13 cellular contexts compared by ENCODE assay signal in the genomic region with DNA sequence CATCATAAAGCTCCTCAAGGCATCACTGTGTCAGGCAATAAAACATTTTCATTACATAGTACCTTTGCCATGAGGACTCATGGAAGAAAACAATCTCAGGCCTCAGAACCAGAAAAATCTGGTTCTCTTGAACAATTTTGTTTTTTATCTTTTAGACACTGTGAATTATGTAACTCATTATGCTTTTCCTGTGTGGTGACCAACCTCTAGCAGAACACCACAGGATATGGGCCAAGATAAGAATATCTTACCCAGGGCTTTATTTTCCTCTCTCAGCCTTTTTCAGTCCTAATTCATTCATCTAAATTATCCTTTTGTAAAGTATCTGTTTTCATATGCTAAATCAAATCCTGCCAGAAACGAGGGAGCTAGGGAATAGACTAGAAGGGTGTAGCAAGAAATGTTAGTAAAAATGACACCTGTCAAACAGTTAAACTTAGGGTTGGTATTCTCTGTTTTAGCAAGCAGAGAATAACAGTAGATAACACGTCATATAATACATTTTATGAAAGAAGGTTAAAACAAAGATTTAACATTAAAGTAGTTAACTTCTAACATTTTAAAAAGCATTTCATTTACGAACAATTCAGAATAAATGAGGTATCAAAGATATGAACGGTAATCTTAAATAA.
A peak's percentile ranks its signal among the peaks of the same experiment; 100 is the strongest.
DNase-seq lines count a peak whose midpoint lies in the region; ATAC-seq and TF ChIP-seq lines count a peak whose summit lies in the region.
"Had no signal": no experiment of that assay in that cellular context is flagged by ENCODE, and none has a peak within 500 bp of the region (broad histone marks: within the 10 kb centered on the region; RNA-seq: fewer than 3 reads in every experiment).

No MANE protein-coding gene starts in this region.

- no peaks in the 10 kb centered on the region for H4K20me1 ChIP-seq in SK-N-SH (ENCODE audit: insufficient read depth)
- no peaks in the 10 kb centered on the region for H4K20me1 ChIP-seq in Loucy (ENCODE audit: insufficient read depth, low read length, poor library complexity, severe bottlenecking)
- no peaks in the 10 kb centered on the region for H4K20me1 ChIP-seq in neural progenitor cell (ENCODE audit: low read depth)

- TF ChIP-seq RAD21 in SK-N-SH (IDR thresholded peaks at IDR 0.05; ENCODE audit: low read length): no peak

- no peaks in the 10 kb centered on the region for H3K27me3 ChIP-seq in SK-N-SH (ENCODE audit: insufficient read depth)
- H3K27me3 ChIP-seq in Loucy (ENCODE audit: insufficient read depth, low read length, poor library complexity, severe bottlenecking): no peaks in the 10 kb centered on the region
- H3K27me3 ChIP-seq in brain microvascular endothelial cell (replicated peaks): no peaks in the 10 kb centered on the region
- H3K27me3 ChIP-seq in neural progenitor cell: no peaks in the 10 kb centered on the region

- in situ Hi-C loops in brain microvascular endothelial cell (cut with HindIII; ENCODE audit: low pct_ligation_motif_present, low sequenced_read_pairs): no loop called here

- H3K27me3 Mint-ChIP-seq in neural progenitor cell (ENCODE audit: insufficient read depth, low read depth) (no peaks in the 10 kb centered on the region), WTC11 (ENCODE audit: low read depth) (no peaks in the 10 kb centered on the region)

- no peak overlapping the region for H3K9ac ChIP-seq in SK-N-SH
- H3K9ac ChIP-seq in Loucy (ENCODE audit: low read depth, low read length, poor library complexity, severe bottlenecking): no peak overlapping the region
- peak overlapping the region; percentile 14 for H3K9ac ChIP-seq in neural progenitor cell

- no peaks in the 10 kb centered on the region for H3K9me3 ChIP-seq in SK-N-SH
- no peaks in the 10 kb centered on the region for H3K9me3 ChIP-seq in Loucy (ENCODE audit: insufficient read depth, low read depth, low read length)
- no peaks in the 10 kb centered on the region for H3K9me3 ChIP-seq in neural progenitor cell (ENCODE audit: low read depth)

- H3K27ac ChIP-seq in SK-N-SH (ENCODE audit: low read depth in 2 of 2, low read length in 1 of 2) (peak overlapping the region in 1 of 2 experiments; percentile 11; a peak in 1 of 4 replicates), brain microvascular endothelial cell (no peak overlapping the region), neural progenitor cell (no peak overlapping the region)

- TF ChIP-seq CTCF in SK-N-SH (IDR thresholded peaks at IDR 0.05): no peak
- no peak for TF ChIP-seq CTCF in Loucy (conservative IDR thresholded peaks at IDR 0.05; ENCODE audit: low read length)
- no peak for TF ChIP-seq CTCF in brain microvascular endothelial cell (IDR thresholded peaks at IDR 0.05; ENCODE audit: low read depth, low read length, missing control alignments)
- no peak for TF ChIP-seq CTCF in neural progenitor cell (IDR thresholded peaks at IDR 0.05)
- no peak for TF ChIP-seq CTCF in WTC11 (IDR thresholded peaks at IDR 0.05)

- no peak overlapping the region for H3K4me2 ChIP-seq in SK-N-SH
- H3K4me2 ChIP-seq in Loucy (ENCODE audit: low read depth, low read length, poor library complexity, severe bottlenecking): peak overlapping the region; percentile 34
- no peak overlapping the region for H3K4me2 ChIP-seq in neural progenitor cell

- H3K36me3 Mint-ChIP-seq in neural progenitor cell: peaks cover under 1% of the 10 kb centered on the region
- no peaks in the 10 kb centered on the region; the same call in 1 of the 2 replicates for H3K36me3 Mint-ChIP-seq in WTC11

- no peaks in the 10 kb centered on the region for H3F3A ChIP-seq in SK-N-SH (replicated peaks; ENCODE audit: insufficient read depth)
- H3F3A ChIP-seq in Loucy (ENCODE audit: low read depth): peaks cover 2% of the 10 kb centered on the region; the same call in 1 of the 2 replicates
- no peaks in the 10 kb centered on the region for H3F3A ChIP-seq in neural progenitor cell (ENCODE audit: low read depth)

- CTCF ChIA-PET in SK-N-SH (lab: Yijun Ruan, JAX) (interaction anchor here (0.9 kb wide), 1 partner anchor 28 kb away, joined by 3 read pairs; no protein-coding TSS in a partner anchor), WTC11 (lab: Charles Lee) (interaction anchor here (1.2 kb wide), 1 partner anchor 99 kb away, joined by 4 read pairs; no protein-coding TSS in a partner anchor)

- H3K4me3 ChIP-seq in SK-N-SH (ENCODE audit: low read depth in 2 of 2, low read length in 1 of 2) (no peak overlapping the region), Loucy (ENCODE audit: low read length, poor library complexity, severe bottlenecking) (no peak overlapping the region), brain microvascular endothelial cell (ENCODE audit: low read depth, low read length) (no peak overlapping the region), neural progenitor cell (no peak overlapping the region)

- no peak overlapping the region for H3K4me3 Mint-ChIP-seq in neural progenitor cell
- H3K4me3 Mint-ChIP-seq in WTC11: no peak overlapping the region
- H3K4me3 Mint-ChIP-seq: nephron progenitor cell had no signal

- ATAC-seq in SK-N-SH treated with all-trans-retinoic acid at 6 μM for 48 hours (no peak), GM21576 (IDR thresholded peaks at IDR 0.05; ENCODE audit: unreplicated experiment) (no peak), WTC11 (no peak)

- H3K4me1 ChIP-seq in SK-N-SH (ENCODE audit: control insufficient read depth in 1 of 2, insufficient read depth in 2 of 2, low read depth in 1 of 2, low read length in 1 of 2): no peaks in the 10 kb centered on the region; a peak in 1 of 4 replicates
- H3K4me1 ChIP-seq in Loucy (ENCODE audit: insufficient read depth, low read length, poor library complexity, severe bottlenecking): peaks cover 24% of the 10 kb centered on the region
- no peaks in the 10 kb centered on the region for H3K4me1 ChIP-seq in neural progenitor cell

- no peak overlapping the region for H3K27ac Mint-ChIP-seq in neural progenitor cell
- no peak overlapping the region for H3K27ac Mint-ChIP-seq in WTC11
- H3K27ac Mint-ChIP-seq: nephron progenitor cell had no signal

- no peaks in the 10 kb centered on the region for H3K9me3 Mint-ChIP-seq in neural progenitor cell
- no peaks in the 10 kb centered on the region for H3K9me3 Mint-ChIP-seq in WTC11
- H3K9me3 Mint-ChIP-seq: nephron progenitor cell had no signal

- intact Hi-C loops in posterior vena cava (cut with DNase I): no loop called here

- H2AFZ ChIP-seq in SK-N-SH (ENCODE audit: low read depth) (no peak overlapping the region), Loucy (ENCODE audit: low read length) (no peak overlapping the region), neural progenitor cell (replicated peaks) (no peak overlapping the region)

- no peaks in the 10 kb centered on the region for H3K9me2 ChIP-seq in SK-N-SH
- H3K9me2 ChIP-seq in Loucy (replicated peaks; ENCODE audit: low read depth, low read length): no peaks in the 10 kb centered on the region

- no peaks in the 10 kb centered on the region for H3K4me1 Mint-ChIP-seq in neural progenitor cell
- peaks cover 5% of the 10 kb centered on the region for H3K4me1 Mint-ChIP-seq in WTC11
- H3K4me1 Mint-ChIP-seq: nephron progenitor cell had no signal

- WGBS in SK-N-SH (ENCODE audit: low lambda C conversion rate): 85% methylated on average over 4 of the region's 4 CpGs

- TF ChIP-seq EP300 in SK-N-SH (IDR thresholded peaks at IDR 0.05; ENCODE audit: borderline replicate concordance in 1 of 2, low read depth in 1 of 2, low read length in 1 of 2): no peak

- H3K36me3 ChIP-seq in SK-N-SH (replicated peaks in 1 of 2; ENCODE audit: control insufficient read depth in 1 of 2, insufficient read depth in 2 of 2, low read length in 1 of 2) (peaks cover 36 to 55% of the 10 kb centered on the region in 2 experiments), Loucy (ENCODE audit: insufficient read depth, low read length) (no peaks in the 10 kb centered on the region; the same call in 1 of the 2 replicates), brain microvascular endothelial cell (replicated peaks) (peaks cover 24% of the 10 kb centered on the region), neural progenitor cell (peaks cover 13% of the 10 kb centered on the region)

- POLR2A ChIA-PET in SK-N-SH (lab: Yijun Ruan, JAX): no interaction called here
- POLR2A ChIA-PET in WTC11 (lab: Charles Lee): no interaction called here

- DNase-seq in SK-N-SH: peak; percentile 30
- peak; percentile 37 for DNase-seq in brain microvascular endothelial cell
- no peak for DNase-seq in neural progenitor cell (ENCODE audit: low spot score)
- no peak for DNase-seq in posterior vena cava (ENCODE audit: low spot score)
- no peak for DNase-seq in WTC11 (ENCODE audit: low spot score)
- DNase-seq: 8988T; activated CD4-positive, alpha-beta T cell treated with anti-CD3 and anti-CD28 coated beads, Interleukin-2, amount 50 U/mL, for 1 hour; MV-4-11; NCI-H510A; nephron progenitor cell had no signal

- no peaks in the 10 kb centered on the region for H3K79me2 ChIP-seq in SK-N-SH (ENCODE audit: insufficient read depth)
- H3K79me2 ChIP-seq in Loucy (ENCODE audit: insufficient read depth, low read length): no peaks in the 10 kb centered on the region
- no peaks in the 10 kb centered on the region for H3K79me2 ChIP-seq in neural progenitor cell (ENCODE audit: low read depth)

TF ChIP-seq in SK-N-SH, 30 proteins besides CTCF, POLR2A, EP300 and RAD21 (continues in another document):
- TF ChIP-seq NRF1 (IDR thresholded peaks at IDR 0.05; ENCODE audit: low read depth, low read length) (no peak), RXRA (IDR thresholded peaks at IDR 0.05; ENCODE audit: borderline replicate concordance, low read depth) (no peak), GABPA (IDR thresholded peaks at IDR 0.05; ENCODE audit: low read depth) (no peak), TEAD4 (IDR thresholded peaks at IDR 0.05; ENCODE audit: borderline replicate concordance, insufficient read depth) (no peak), FOSL2 (IDR thresholded peaks at IDR 0.05; ENCODE audit: borderline replicate concordance, low read depth) (no peak)

TF ChIP-seq in SK-N-SH treated with all-trans-retinoic acid at 6 μM for 48 hours, 23 proteins besides CTCF, POLR2A, EP300 and RAD21 (continues in another document):
- no peak for TF ChIP-seq ZNF70 (CRISPR knock-in tag; IDR thresholded peaks at IDR 0.05)
- no peak for TF ChIP-seq ZFP3 (CRISPR knock-in tag; IDR thresholded peaks at IDR 0.05)
- no peak for TF ChIP-seq ZFP30 (CRISPR knock-in tag; IDR thresholded peaks at IDR 0.05)

TF ChIP-seq in WTC11, 78 proteins besides CTCF, POLR2A, EP300 and RAD21 (continues in another document):
- TF ChIP-seq, protein P1, sequence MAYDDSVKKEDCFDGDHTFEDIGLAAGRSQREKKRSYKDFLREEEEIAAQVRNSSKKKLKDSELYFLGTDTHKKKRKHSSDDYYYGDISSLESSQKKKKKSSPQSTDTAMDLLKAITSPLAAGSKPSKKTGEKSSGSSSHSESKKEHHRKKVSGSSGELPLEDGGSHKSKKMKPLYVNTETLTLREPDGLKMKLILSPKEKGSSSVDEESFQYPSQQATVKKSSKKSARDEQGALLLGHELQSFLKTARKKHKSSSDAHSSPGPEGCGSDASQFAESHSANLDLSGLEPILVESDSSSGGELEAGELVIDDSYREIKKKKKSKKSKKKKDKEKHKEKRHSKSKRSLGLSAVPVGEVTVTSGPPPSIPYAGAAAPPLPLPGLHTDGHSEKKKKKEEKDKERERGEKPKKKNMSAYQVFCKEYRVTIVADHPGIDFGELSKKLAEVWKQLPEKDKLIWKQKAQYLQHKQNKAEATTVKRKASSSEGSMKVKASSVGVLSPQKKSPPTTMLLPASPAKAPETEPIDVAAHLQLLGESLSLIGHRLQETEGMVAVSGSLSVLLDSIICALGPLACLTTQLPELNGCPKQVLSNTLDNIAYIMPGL (CRISPR knock-in tag; IDR thresholded peaks at IDR 0.05): no peak
- no peak for TF ChIP-seq ZNF138 (CRISPR knock-in tag; conservative IDR thresholded peaks at IDR 0.05)

Comparison
In these comparisons a context has a peak if more than half of its experiments do, and no peak if none do; other contexts are left out.
1. DNase-seq: peak in SK-N-SH (single experiment) and brain microvascular endothelial cell (single experiment); none in neural progenitor cell (single experiment), posterior vena cava (single experiment) and WTC11 (single experiment).